29 cellular contexts compared by ENCODE assay signal in the genomic region with DNA sequence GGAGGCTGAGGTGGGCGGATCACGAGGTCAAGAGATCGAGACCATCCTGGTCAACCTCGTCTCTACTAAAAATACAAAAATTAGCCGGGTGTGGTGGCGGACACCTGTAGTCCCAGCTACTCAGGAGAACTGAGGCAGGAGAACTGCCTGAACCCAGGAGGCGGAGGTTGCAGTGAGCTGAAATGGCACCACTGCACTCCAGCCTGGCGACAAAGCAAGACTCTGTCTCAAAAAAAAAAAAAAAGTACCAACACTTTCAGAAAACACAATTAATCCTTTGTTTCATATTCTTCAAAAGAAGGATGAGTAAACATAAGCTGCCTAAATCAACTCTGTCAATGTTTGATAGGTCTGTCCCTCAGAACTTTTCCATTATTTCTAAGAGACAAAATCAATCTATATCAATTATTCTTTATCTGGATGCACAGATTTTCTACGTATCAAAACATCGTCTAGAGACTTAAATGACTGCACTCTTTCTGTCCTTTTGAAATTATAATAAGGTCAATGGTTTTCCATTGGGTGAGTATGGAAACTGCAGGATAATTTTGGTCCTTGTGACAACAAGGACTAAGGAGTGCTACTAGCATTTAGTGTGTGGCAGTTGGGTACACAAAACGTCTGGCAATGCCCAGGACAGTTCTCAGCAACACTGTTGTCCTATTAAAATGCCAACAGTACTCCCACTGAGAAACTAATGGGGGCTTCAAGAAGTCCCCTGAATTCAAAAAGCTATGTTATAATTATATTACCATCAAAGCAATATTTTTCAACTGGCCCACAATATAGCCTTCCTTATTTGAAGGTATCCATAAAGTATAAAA.
"Had no signal": no experiment of that assay in that cellular context is flagged by ENCODE, and none has a peak within 500 bp of the region (broad histone marks: within the 10 kb centered on the region; RNA-seq: fewer than 3 reads in every experiment).

No MANE protein-coding gene starts in this region.

- ATAC-seq: activated CD8-positive, alpha-beta T cell treated with anti-CD3 and anti-CD28 coated beads, Interleukin-2, amount 10 ng/mL, durations not matched to agents 7 days and 5 days; activated T-cell treated with anti-CD3 and anti-CD28 coated beads, Interleukin-2, amount 50 U/mL, for 4 hours; activated T-helper 17 cell treated with anti-CD3 and anti-CD28 coated beads, Interleukin-2, amount 50 U/mL, for 72 hours; Panc1; Right ventricle myocardium inferior; SK-N-SH treated with all-trans-retinoic acid at 6 μM for 48 hours; WTC11 had no signal

- DNase-seq: activated CD4-positive, alpha-beta T cell treated with anti-CD3 and anti-CD28 coated beads for 48 hours; activated CD4-positive, alpha-beta T cell treated with anti-CD3 and anti-CD28 coated beads, Interleukin-2, amount 50 U/mL, for 4 hours; activated CD4-positive, CD25-positive, alpha-beta regulatory T cell treated with anti-CD3 and anti-CD28 coated beads, Interleukin-2, amount 50 U/mL, for 72 hours; activated CD8-positive, alpha-beta memory T cell treated with anti-CD3 and anti-CD28 coated beads, Interleukin-2, amount 50 U/mL, for 48 hours; activated CD8-positive, alpha-beta T cell treated with anti-CD3 and anti-CD28 coated beads, Interleukin-2, amount 10 ng/mL, durations not matched to agents 7 days and 5 days; activated gamma-delta T cell; activated naive CD4-positive, alpha-beta T cell treated with anti-CD3 and anti-CD28 coated beads for 36 hours; activated T-cell treated with anti-CD3 and anti-CD28 coated beads, Interleukin-2, amount 50 U/mL, for 4 hours; brain microvascular endothelial cell; cerebellar nuclear complex; MG63; MV-4-11; NCI-H1092 treated with DMSO at 0.1 percent for 48 hours; NCI-H1436 treated with DMSO at 0.1 percent for 48 hours; NCI-H187 treated with DMSO at 0.1 percent for 48 hours; NCI-H2081 treated with DMSO at 0.1 percent for 48 hours; NCI-H526; NCI-H774; NK-92 treated with Interleukin-12 subunit alpha and Interleukin-12 subunit beta, amount 100 ng/mL, for 24 hours; OCI-M1; RPMI8226; SJCRH30; SW 1271 had no signal

- H3K27ac ChIP-seq: brain microvascular endothelial cell, cardiac muscle cell, SJCRH30 had no signal
